In genomic region chr11:107970049-107970448, GRCh38 we compare ENCODE assay signal across 21 cellular contexts. TPM values are rescaled to one million over a fixed set of nuclear protein-coding genes. Genes with fewer than 3 reads are reported as not detected.
DNase-seq lines count a peak whose midpoint lies in the region; ATAC-seq and TF ChIP-seq lines count a peak whose summit lies in the region.
"Had no signal": no experiment of that assay in that cellular context is flagged by ENCODE, and none has a peak within 500 bp of the region (broad histone marks: within the 10 kb centered on the region; RNA-seq: fewer than 3 reads in every experiment).

No MANE protein-coding gene starts in this region.

- H3K4me2 ChIP-seq in mesendoderm (ENCODE audit: low read length): no peak overlapping the region
- H3K4me2 ChIP-seq: BLaER1 treated with 17β-estradiol and CSF1 and Interleukin-3, amounts not matched to agents 10 nM and 100 nM had no signal

- H2BK5ac ChIP-seq in mesendoderm (ENCODE audit: low read length): no peak overlapping the region

- peak; percentile 56 for DNase-seq in NCI-H1048 (lab: John Stamatoyannopoulos, UW)
- DNase-seq in WTC11 (ENCODE audit: low spot score): no peak
- DNase-seq in mesendoderm: peak; percentile 26
- no peak for DNase-seq in kidney glomerular epithelial cell (lab: John Stamatoyannopoulos, UW)
- no peak for DNase-seq in islet precursor cell
- DNase-seq: AML-193; BE2C; CD4-positive, alpha-beta T cell; CD8-positive, alpha-beta memory T cell; DMS 273 treated with DMSO at 0.1 percent for 48 hours; DMS79; EL; GDM1; GOT3; H7; HCEC 1CT had no signal

- H3K79me2 ChIP-seq in mesendoderm (ENCODE audit: control insufficient read depth, insufficient read depth, low read length): no peaks in the 10 kb centered on the region

- peaks cover 2% of the 10 kb centered on the region for H3K9me3 Mint-ChIP-seq in WTC11
- H3K9me3 Mint-ChIP-seq: CD4-positive, alpha-beta T cell had no signal

- no peak overlapping the region for H4K5ac ChIP-seq in mesendoderm (ENCODE audit: low read length)

- H2AK5ac ChIP-seq in mesendoderm (ENCODE audit: low read length): no peak overlapping the region

- H3K4ac ChIP-seq in mesendoderm (ENCODE audit: low read depth, low read length): no peak overlapping the region

- no peaks in the 10 kb centered on the region for H3K79me1 ChIP-seq in mesendoderm (ENCODE audit: low read length)

- no peak overlapping the region for H2BK120ac ChIP-seq in mesendoderm (ENCODE audit: low read depth, low read length)

- POLR2A ChIA-PET in WTC11 (lab: Charles Lee): interaction anchor here (0.6 kb wide), 1 partner anchor 112 kb away, joined by 4 read pairs; no protein-coding TSS in a partner anchor

- H3K18ac ChIP-seq in mesendoderm (ENCODE audit: low read length): no peak overlapping the region

- H3K27ac ChIP-seq in mesendoderm (ENCODE audit: low read depth, low read length): no peak overlapping the region
- H3K27ac ChIP-seq: BLaER1 treated with 17β-estradiol and CSF1 and Interleukin-3, amounts not matched to agents 10 nM and 100 nM had no signal

- no peak overlapping the region for H3K4me3 ChIP-seq in mesendoderm (ENCODE audit: low read length)
- H3K4me3 ChIP-seq: BLaER1 treated with 17β-estradiol and CSF1 and Interleukin-3, amounts not matched to agents 10 nM and 100 nM; GM12878 had no signal

- H3K23ac ChIP-seq in mesendoderm (ENCODE audit: low read length): no peak overlapping the region

- 0 out of 2 replicates have a peak, but pooled peaks cover 2% of the 10 kb centered on the region for H3K4me1 Mint-ChIP-seq in WTC11
- H3K4me1 Mint-ChIP-seq: CD14-positive monocyte; CD8-positive, alpha-beta memory T cell had no signal

- CTCF ChIA-PET in WTC11 (lab: Charles Lee): interaction anchor here (0.6 to 2.2 kb wide), 6 partner anchors 16 to 229 kb away, joined by 3 to 9 read pairs (median 4); no protein-coding TSS in a partner anchor

- WGBS in mesendoderm (ENCODE audit: extremely low coverage, insufficient coverage, low lambda C conversion rate): no CpG with 5 or more reads among the region's 5 CpGs

- no peaks in the 10 kb centered on the region for H3K27me3 Mint-ChIP-seq in WTC11 (ENCODE audit: low read depth)

- TF ChIP-seq CTCF in WTC11 (IDR thresholded peaks at IDR 0.05): no peak

- H3K4me3 Mint-ChIP-seq in WTC11: no peak overlapping the region
- H3K4me3 Mint-ChIP-seq: CD14-positive monocyte; CD4-positive, alpha-beta T cell; CD8-positive, alpha-beta memory T cell had no signal

- no peak overlapping the region for H2BK15ac ChIP-seq in mesendoderm (replicated peaks; ENCODE audit: low read depth)

- H3K27me3 ChIP-seq in mesendoderm (ENCODE audit: insufficient read depth, low read length, poor library complexity): no peaks in the 10 kb centered on the region
- H3K27me3 ChIP-seq: BE2C; BLaER1 treated with 17β-estradiol and CSF1 and Interleukin-3, amounts not matched to agents 10 nM and 100 nM had no signal

- no peaks in the 10 kb centered on the region; the same call in 1 of the 2 replicates for H3K36me3 Mint-ChIP-seq in WTC11
- H3K36me3 Mint-ChIP-seq: CD8-positive, alpha-beta memory T cell had no signal

- H3K56ac ChIP-seq in mesendoderm (ENCODE audit: low read length): no peak overlapping the region

- H3K4me1 ChIP-seq in mesendoderm (ENCODE audit: control insufficient read depth, low read depth, low read length): no peaks in the 10 kb centered on the region
- H3K4me1 ChIP-seq: BE2C had no signal

- H3K27ac Mint-ChIP-seq in WTC11: no peak overlapping the region
- H3K27ac Mint-ChIP-seq: CD4-positive, alpha-beta T cell had no signal

- no peaks in the 10 kb centered on the region for H3K36me3 ChIP-seq in mesendoderm (ENCODE audit: control insufficient read depth, insufficient read depth, low read length)
- H3K36me3 ChIP-seq: BLaER1 treated with 17β-estradiol and CSF1 and Interleukin-3, amounts not matched to agents 10 nM and 100 nM had no signal

- no peak overlapping the region for H4K8ac ChIP-seq in mesendoderm (ENCODE audit: low read depth, low read length)

- ATAC-seq in WTC11 (peak; percentile 34; the same call in 1 of the 2 replicates), HG03457 (IDR thresholded peaks at IDR 0.05; ENCODE audit: unreplicated experiment) (no peak)
- ATAC-seq: GM12878 had no signal

- no peak overlapping the region for H3K9ac ChIP-seq in mesendoderm (ENCODE audit: low read length)
- H3K9ac ChIP-seq: BLaER1 treated with 17β-estradiol and CSF1 and Interleukin-3, amounts not matched to agents 10 nM and 100 nM had no signal

TF ChIP-seq in WTC11, 78 proteins besides CTCF, POLR2A, EP300 and RAD21:
- TF ChIP-seq IRF1 (CRISPR knock-in tag; IDR thresholded peaks at IDR 0.05) (no peak), USF1 (CRISPR knock-in tag; IDR thresholded peaks at IDR 0.05) (no peak), ZMAT4 (CRISPR knock-in tag; IDR thresholded peaks at IDR 0.05) (no peak), ESRRA (CRISPR knock-in tag; IDR thresholded peaks at IDR 0.05; ENCODE audit: borderline replicate concordance) (no peak), EMX1 (CRISPR knock-in tag; IDR thresholded peaks at IDR 0.05) (no peak), TP53 (CRISPR knock-in tag; IDR thresholded peaks at IDR 0.05) (no peak), E2F4 (CRISPR knock-in tag; IDR thresholded peaks at IDR 0.05; ENCODE audit: borderline replicate concordance, low read depth) (no peak), PREB (CRISPR knock-in tag; IDR thresholded peaks at IDR 0.05; ENCODE audit: borderline replicate concordance) (no peak), SP1 (CRISPR knock-in tag; conservative IDR thresholded peaks at IDR 0.05) (no peak), ATF2 (CRISPR knock-in tag; IDR thresholded peaks at IDR 0.05; ENCODE audit: borderline replicate concordance, low read depth) (no peak), NFE2L1 (CRISPR knock-in tag; IDR thresholded peaks at IDR 0.05) (no peak)

RNA-seq across cellular contexts. Expression of gene CUL5, which starts 38.6 kb away (rescaled TPM):
- 30.0 to 31.4 TPM (median 30.4 TPM) in 3 replicates for total RNA-seq in WTC11 (2021)
- 17.5 TPM for polyA plus RNA-seq in mesendoderm (2013, experiment 1 of 2)
- 18.2 TPM for polyA plus RNA-seq in mesendoderm (2013, experiment 2 of 2)

RNA-seq across cellular contexts. Expression of gene RAB39A, which starts 41.8 kb away (rescaled TPM):
- 9.5 to 12.1 TPM (median 10.6 TPM) in 3 replicates for total RNA-seq in WTC11 (2021)
- 4.9 TPM for polyA plus RNA-seq in mesendoderm (2013, experiment 1 of 2)
- polyA plus RNA-seq in mesendoderm (2013, experiment 2 of 2): 4.8 TPM
- total RNA-seq: CD4-positive, alpha-beta T cell had no signal
- polyA plus RNA-seq: AG04450; CD8-positive, alpha-beta memory T cell had no signal

Comparison
In these comparisons a context has a peak if more than half of its experiments do, and no peak if none do; other contexts are left out.
1. DNase-seq: peak in NCI-H1048 (single experiment) and mesendoderm (single experiment); none in WTC11 (single experiment), kidney glomerular epithelial cell (single experiment) and islet precursor cell (single experiment).